In the genomic region with DNA sequence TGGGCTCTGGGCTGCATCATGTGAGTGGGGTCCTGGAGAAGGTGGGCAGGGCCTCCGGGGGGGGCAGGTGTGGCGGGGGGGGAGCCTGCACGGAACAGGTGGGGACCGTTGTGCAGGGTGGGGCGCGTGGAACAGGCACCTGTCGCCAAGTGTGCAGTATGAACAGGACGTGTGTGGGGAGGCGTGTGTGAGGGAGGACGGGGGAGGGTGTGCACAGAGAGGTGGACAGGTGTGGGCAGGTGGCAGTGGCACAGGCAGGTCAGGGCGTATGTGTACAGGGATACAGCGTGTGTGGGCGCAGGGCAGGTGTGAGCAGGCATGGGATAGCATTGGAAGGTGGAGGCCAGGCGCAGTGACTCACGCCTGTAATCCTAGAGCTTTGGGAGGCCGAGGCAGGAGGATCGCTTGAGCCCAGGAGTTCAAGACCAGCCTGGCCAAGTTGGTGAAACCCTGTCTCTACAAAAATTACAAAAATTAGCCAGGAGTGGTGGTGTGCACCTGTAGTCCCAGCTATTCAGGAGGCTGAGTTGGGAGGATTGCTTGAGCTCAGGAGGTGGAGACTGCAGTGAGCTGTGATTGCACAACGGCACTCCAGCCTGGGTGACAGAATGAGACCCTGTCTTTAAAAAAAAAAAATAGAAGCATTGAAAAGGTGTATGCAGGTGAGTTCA, we compare ENCODE assay signal across 1 cellular context.
TF ChIP-seq lines count a peak whose summit lies in the region.

No MANE protein-coding gene starts in this region.

TF ChIP-seq in HepG2, 621 proteins besides CTCF, POLR2A, EP300 and RAD21:
- no peak for TF ChIP-seq ZNF773 (CRISPR knock-in tag; IDR thresholded peaks at IDR 0.05; ENCODE audit: borderline replicate concordance)
- TF ChIP-seq, protein P1, sequence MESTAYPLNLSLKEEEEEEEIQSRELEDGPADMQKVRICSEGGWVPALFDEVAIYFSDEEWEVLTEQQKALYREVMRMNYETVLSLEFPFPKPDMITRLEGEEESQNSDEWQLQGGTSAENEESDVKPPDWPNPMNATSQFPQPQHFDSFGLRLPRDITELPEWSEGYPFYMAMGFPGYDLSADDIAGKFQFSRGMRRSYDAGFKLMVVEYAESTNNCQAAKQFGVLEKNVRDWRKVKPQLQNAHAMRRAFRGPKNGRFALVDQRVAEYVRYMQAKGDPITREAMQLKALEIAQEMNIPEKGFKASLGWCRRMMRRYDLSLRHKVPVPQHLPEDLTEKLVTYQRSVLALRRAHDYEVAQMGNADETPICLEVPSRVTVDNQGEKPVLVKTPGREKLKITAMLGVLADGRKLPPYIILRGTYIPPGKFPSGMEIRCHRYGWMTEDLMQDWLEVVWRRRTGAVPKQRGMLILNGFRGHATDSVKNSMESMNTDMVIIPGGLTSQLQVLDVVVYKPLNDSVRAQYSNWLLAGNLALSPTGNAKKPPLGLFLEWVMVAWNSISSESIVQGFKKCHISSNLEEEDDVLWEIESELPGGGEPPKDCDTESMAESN (CRISPR knock-in tag; conservative IDR thresholded peaks at IDR 0.05), result no peak
- TF ChIP-seq, protein P2, sequence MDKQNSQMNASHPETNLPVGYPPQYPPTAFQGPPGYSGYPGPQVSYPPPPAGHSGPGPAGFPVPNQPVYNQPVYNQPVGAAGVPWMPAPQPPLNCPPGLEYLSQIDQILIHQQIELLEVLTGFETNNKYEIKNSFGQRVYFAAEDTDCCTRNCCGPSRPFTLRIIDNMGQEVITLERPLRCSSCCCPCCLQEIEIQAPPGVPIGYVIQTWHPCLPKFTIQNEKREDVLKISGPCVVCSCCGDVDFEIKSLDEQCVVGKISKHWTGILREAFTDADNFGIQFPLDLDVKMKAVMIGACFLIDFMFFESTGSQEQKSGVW (CRISPR knock-in tag; IDR thresholded peaks at IDR 0.05; ENCODE audit: borderline replicate concordance), result no peak
- TF ChIP-seq RXRA (CRISPR knock-in tag; IDR thresholded peaks at IDR 0.05), result no peak
- TF ChIP-seq, protein P3, sequence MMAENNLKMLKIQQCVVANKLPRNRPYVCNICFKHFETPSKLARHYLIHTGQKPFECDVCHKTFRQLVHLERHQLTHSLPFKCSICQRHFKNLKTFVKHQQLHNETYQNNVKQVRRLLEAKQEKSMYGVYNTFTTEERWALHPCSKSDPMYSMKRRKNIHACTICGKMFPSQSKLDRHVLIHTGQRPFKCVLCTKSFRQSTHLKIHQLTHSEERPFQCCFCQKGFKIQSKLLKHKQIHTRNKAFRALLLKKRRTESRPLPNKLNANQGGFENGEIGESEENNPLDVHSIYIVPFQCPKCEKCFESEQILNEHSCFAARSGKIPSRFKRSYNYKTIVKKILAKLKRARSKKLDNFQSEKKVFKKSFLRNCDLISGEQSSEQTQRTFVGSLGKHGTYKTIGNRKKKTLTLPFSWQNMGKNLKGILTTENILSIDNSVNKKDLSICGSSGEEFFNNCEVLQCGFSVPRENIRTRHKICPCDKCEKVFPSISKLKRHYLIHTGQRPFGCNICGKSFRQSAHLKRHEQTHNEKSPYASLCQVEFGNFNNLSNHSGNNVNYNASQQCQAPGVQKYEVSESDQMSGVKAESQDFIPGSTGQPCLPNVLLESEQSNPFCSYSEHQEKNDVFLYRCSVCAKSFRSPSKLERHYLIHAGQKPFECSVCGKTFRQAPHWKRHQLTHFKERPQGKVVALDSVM (CRISPR knock-in tag; IDR thresholded peaks at IDR 0.05), result peak; percentile 73; the same call in 1 of the 2 replicates
- no peak for TF ChIP-seq ZNF383 (CRISPR knock-in tag; IDR thresholded peaks at IDR 0.05; ENCODE audit: borderline replicate concordance)
- TF ChIP-seq, protein P4, sequence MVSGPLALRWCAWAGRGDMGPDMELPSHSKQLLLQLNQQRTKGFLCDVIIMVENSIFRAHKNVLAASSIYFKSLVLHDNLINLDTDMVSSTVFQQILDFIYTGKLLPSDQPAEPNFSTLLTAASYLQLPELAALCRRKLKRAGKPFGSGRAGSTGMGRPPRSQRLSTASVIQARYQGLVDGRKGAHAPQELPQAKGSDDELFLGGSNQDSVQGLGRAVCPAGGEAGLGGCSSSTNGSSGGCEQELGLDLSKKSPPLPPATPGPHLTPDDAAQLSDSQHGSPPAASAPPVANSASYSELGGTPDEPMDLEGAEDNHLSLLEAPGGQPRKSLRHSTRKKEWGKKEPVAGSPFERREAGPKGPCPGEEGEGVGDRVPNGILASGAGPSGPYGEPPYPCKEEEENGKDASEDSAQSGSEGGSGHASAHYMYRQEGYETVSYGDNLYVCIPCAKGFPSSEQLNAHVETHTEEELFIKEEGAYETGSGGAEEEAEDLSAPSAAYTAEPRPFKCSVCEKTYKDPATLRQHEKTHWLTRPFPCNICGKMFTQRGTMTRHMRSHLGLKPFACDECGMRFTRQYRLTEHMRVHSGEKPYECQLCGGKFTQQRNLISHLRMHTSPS (CRISPR knock-in tag; IDR thresholded peaks at IDR 0.05; ENCODE audit: low read depth), result no peak
- TF ChIP-seq, protein P5, sequence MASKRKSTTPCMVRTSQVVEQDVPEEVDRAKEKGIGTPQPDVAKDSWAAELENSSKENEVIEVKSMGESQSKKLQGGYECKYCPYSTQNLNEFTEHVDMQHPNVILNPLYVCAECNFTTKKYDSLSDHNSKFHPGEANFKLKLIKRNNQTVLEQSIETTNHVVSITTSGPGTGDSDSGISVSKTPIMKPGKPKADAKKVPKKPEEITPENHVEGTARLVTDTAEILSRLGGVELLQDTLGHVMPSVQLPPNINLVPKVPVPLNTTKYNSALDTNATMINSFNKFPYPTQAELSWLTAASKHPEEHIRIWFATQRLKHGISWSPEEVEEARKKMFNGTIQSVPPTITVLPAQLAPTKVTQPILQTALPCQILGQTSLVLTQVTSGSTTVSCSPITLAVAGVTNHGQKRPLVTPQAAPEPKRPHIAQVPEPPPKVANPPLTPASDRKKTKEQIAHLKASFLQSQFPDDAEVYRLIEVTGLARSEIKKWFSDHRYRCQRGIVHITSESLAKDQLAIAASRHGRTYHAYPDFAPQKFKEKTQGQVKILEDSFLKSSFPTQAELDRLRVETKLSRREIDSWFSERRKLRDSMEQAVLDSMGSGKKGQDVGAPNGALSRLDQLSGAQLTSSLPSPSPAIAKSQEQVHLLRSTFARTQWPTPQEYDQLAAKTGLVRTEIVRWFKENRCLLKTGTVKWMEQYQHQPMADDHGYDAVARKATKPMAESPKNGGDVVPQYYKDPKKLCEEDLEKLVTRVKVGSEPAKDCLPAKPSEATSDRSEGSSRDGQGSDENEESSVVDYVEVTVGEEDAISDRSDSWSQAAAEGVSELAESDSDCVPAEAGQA (IDR thresholded peaks at IDR 0.05; ENCODE audit: low read depth), result no peak
- TF ChIP-seq, protein P5 (CRISPR knock-in tag; IDR thresholded peaks at IDR 0.05; ENCODE audit: borderline replicate concordance), result no peak
- TF ChIP-seq ZNF737 (CRISPR knock-in tag; IDR thresholded peaks at IDR 0.05; ENCODE audit: borderline replicate concordance), result no peak
- TF ChIP-seq ZNF790 (CRISPR knock-in tag; IDR thresholded peaks at IDR 0.05; ENCODE audit: borderline replicate concordance), result no peak
- peak; percentile 46; the same call in 1 of the 2 replicates for TF ChIP-seq CEBPB (IDR thresholded peaks at IDR 0.05; ENCODE audit: borderline replicate concordance, low read depth, low read length)
- TF ChIP-seq, protein P6, sequence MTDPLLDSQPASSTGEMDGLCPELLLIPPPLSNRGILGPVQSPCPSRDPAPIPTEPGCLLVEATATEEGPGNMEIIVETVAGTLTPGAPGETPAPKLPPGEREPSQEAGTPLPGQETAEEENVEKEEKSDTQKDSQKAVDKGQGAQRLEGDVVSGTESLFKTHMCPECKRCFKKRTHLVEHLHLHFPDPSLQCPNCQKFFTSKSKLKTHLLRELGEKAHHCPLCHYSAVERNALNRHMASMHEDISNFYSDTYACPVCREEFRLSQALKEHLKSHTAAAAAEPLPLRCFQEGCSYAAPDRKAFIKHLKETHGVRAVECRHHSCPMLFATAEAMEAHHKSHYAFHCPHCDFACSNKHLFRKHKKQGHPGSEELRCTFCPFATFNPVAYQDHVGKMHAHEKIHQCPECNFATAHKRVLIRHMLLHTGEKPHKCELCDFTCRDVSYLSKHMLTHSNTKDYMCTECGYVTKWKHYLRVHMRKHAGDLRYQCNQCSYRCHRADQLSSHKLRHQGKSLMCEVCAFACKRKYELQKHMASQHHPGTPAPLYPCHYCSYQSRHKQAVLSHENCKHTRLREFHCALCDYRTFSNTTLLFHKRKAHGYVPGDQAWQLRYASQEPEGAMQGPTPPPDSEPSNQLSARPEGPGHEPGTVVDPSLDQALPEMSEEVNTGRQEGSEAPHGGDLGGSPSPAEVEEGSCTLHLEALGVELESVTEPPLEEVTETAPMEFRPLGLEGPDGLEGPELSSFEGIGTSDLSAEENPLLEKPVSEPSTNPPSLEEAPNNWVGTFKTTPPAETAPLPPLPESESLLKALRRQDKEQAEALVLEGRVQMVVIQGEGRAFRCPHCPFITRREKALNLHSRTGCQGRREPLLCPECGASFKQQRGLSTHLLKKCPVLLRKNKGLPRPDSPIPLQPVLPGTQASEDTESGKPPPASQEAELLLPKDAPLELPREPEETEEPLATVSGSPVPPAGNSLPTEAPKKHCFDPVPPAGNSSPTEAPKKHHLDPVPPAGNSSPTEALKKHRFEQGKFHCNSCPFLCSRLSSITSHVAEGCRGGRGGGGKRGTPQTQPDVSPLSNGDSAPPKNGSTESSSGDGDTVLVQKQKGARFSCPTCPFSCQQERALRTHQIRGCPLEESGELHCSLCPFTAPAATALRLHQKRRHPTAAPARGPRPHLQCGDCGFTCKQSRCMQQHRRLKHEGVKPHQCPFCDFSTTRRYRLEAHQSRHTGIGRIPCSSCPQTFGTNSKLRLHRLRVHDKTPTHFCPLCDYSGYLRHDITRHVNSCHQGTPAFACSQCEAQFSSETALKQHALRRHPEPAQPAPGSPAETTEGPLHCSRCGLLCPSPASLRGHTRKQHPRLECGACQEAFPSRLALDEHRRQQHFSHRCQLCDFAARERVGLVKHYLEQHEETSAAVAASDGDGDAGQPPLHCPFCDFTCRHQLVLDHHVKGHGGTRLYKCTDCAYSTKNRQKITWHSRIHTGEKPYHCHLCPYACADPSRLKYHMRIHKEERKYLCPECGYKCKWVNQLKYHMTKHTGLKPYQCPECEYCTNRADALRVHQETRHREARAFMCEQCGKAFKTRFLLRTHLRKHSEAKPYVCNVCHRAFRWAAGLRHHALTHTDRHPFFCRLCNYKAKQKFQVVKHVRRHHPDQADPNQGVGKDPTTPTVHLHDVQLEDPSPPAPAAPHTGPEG (CRISPR knock-in tag; IDR thresholded peaks at IDR 0.05), result no peak
- TF ChIP-seq ZNF138 (CRISPR knock-in tag; IDR thresholded peaks at IDR 0.05; ENCODE audit: low read depth), result no peak
- TF ChIP-seq, protein P7, sequence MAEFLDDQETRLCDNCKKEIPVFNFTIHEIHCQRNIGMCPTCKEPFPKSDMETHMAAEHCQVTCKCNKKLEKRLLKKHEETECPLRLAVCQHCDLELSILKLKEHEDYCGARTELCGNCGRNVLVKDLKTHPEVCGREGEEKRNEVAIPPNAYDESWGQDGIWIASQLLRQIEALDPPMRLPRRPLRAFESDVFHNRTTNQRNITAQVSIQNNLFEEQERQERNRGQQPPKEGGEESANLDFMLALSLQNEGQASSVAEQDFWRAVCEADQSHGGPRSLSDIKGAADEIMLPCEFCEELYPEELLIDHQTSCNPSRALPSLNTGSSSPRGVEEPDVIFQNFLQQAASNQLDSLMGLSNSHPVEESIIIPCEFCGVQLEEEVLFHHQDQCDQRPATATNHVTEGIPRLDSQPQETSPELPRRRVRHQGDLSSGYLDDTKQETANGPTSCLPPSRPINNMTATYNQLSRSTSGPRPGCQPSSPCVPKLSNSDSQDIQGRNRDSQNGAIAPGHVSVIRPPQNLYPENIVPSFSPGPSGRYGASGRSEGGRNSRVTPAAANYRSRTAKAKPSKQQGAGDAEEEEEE (CRISPR knock-in tag; IDR thresholded peaks at IDR 0.05; ENCODE audit: borderline replicate concordance), result no peak
- no peak for TF ChIP-seq MTF1 (CRISPR knock-in tag; IDR thresholded peaks at IDR 0.05)
- TF ChIP-seq U2AF2 (IDR thresholded peaks at IDR 0.05; ENCODE audit: low read depth, low read length), result no peak
- TF ChIP-seq ZNF296 (CRISPR knock-in tag; conservative IDR thresholded peaks at IDR 0.05), result no peak
